ENCODE assay signal across 8 cellular contexts in the genomic region with DNA sequence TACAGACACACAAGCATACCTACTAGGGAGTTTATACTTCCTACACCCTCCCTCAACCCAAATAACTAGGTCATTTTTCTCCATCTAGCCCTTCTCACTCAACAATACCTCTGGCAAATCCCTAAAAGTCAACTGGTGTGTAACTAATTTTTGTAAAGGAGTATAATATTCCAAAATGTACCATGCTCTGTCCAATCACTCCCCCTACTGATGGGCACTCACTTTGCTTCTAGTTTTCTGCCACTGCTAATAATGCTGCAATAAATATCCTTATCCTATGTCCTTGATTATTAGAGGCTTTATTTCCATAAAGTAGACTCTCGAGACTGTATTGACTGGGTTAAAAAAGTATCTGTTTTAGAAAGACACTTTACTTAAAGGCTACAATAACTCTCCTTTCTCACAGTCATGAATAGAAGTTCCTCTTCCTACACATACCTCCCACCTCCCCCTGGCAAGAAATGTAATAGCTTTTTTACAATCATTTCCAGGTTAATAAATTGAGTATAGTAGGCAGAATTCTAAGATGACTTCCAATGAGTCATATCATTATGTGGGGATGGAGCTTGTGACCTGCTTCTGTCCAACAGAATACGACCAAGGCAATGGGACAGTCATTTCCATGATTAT. TPM values are rescaled to one million over a fixed set of nuclear protein-coding genes. Genes with fewer than 3 reads are reported as not detected.
DNase-seq lines count a peak whose midpoint lies in the region; ATAC-seq and TF ChIP-seq lines count a peak whose summit lies in the region.

No MANE protein-coding gene starts in this region.

- POLR2A ChIA-PET in RWPE1 (lab: Yijun Ruan, JAX; ENCODE audit: low non-redundant PET): no interaction called here

- CTCF ChIA-PET in RWPE1 (lab: Yijun Ruan, JAX): interaction anchor here (0.5 kb wide), 1 partner anchor 335 kb away, joined by 3 read pairs; no protein-coding TSS in a partner anchor

- H3K27me3 ChIP-seq in left ventricle myocardium inferior (ENCODE audit: low read depth) (no peaks in the 10 kb centered on the region), right cardiac atrium (ENCODE audit: control insufficient read depth, insufficient read depth) (no peaks in the 10 kb centered on the region), tibial artery (no peaks in the 10 kb centered on the region)

- H3K4me3 ChIP-seq in left ventricle myocardium inferior (no peak overlapping the region), right cardiac atrium (ENCODE audit: low read length) (no peak overlapping the region), foreskin fibroblast (ENCODE audit: low read depth in 1 of 2, low read length in 2 of 2) (no peak overlapping the region), tibial artery (no peak overlapping the region)

- H3K27ac ChIP-seq in left ventricle myocardium inferior (replicated peaks): no peak overlapping the region
- H3K27ac ChIP-seq in right cardiac atrium (ENCODE audit: low read length): no peak overlapping the region
- H3K27ac ChIP-seq in RWPE1: no peak overlapping the region
- no peak overlapping the region for H3K27ac ChIP-seq in tibial artery

- no peak for ATAC-seq in right cardiac atrium

- DNase-seq in left ventricle myocardium inferior (no peak), right cardiac atrium (no peak), RWPE1 (ENCODE audit: low spot score) (peak; percentile 12), foreskin fibroblast (peak in 1 of 2 donors; percentile 58), tibial artery (no peak), occipital lobe (lab: John Stamatoyannopoulos, UW) (no peak), EL (no peak), NCI-H2196 (lab: John Stamatoyannopoulos, UW; ENCODE audit: unreplicated experiment) (no peak)

- H3K36me3 ChIP-seq in left ventricle myocardium inferior: peaks cover 10% of the 10 kb centered on the region
- peaks cover 0 to 5% (median 0%) of the 10 kb centered on the region in 3 donors for H3K36me3 ChIP-seq in tibial artery

- H3K9me3 ChIP-seq in left ventricle myocardium inferior (replicated peaks) (no peaks in the 10 kb centered on the region), right cardiac atrium (ENCODE audit: control insufficient read depth, low read length) (no peaks in the 10 kb centered on the region), tibial artery (no peaks in the 10 kb centered on the region)

- WGBS in right cardiac atrium: 86% methylated on average over 2 of the region's 2 CpGs

- intact Hi-C loops in left ventricle myocardium inferior (cut with micrococcal nuclease) (loop anchor here (10.0 kb wide), 2 partner anchors 863 to 943 kb away; no protein-coding TSS in a partner anchor), right cardiac atrium (cut with DNase I) (loop anchor here in 3 of 4 donors (10.0 kb wide), 2 partner anchors 143 to 153 kb away; no protein-coding TSS in a partner anchor), tibial artery (cut with DNase I; ENCODE audit: low total_unique reads) (loop anchor here (5.0 kb wide), 1 partner anchor 861 kb away; no protein-coding TSS in a partner anchor)

- TF ChIP-seq CTCF in left ventricle myocardium inferior (IDR thresholded peaks at IDR 0.05; ENCODE audit: borderline replicate concordance) (peak; percentile 62), RWPE1 (conservative IDR thresholded peaks at IDR 0.05; ENCODE audit: low read depth) (peak; percentile 59), foreskin fibroblast (IDR thresholded peaks at IDR 0.05; ENCODE audit: low read depth, low read length) (peak; percentile 58), tibial artery (IDR thresholded peaks at IDR 0.05) (peak; percentile 43 to 53)

- H3K4me1 ChIP-seq in left ventricle myocardium inferior (peaks cover 47% of the 10 kb centered on the region), right cardiac atrium (ENCODE audit: control insufficient read depth, insufficient read depth, low read length) (peaks cover 4% of the 10 kb centered on the region), tibial artery (peaks cover 0 to 14% (median 11%) of the 10 kb centered on the region in 4 donors)

RNA-seq across cellular contexts. Expression of a gene that starts 30.0 kb away (rescaled TPM):
- 18.8 TPM for total RNA-seq in left ventricle myocardium inferior
- total RNA-seq in right cardiac atrium: 10 to 100 TPM; 21.0 to 27.1 (median 22.8) TPM
- 10.7 TPM for polyA plus RNA-seq in right cardiac atrium
- 24.8 TPM for total RNA-seq in occipital lobe
